24 cellular contexts compared by ENCODE assay signal in genomic region chr3:195111322-195111710, GRCh38.
DNase-seq lines count a peak whose midpoint lies in the region; ATAC-seq and TF ChIP-seq lines count a peak whose summit lies in the region.
"Had no signal": no experiment of that assay in that cellular context is flagged by ENCODE, and none has a peak within 500 bp of the region (broad histone marks: within the 10 kb centered on the region; RNA-seq: fewer than 3 reads in every experiment).

No MANE protein-coding gene starts in this region.

- ATAC-seq in body of pancreas (peak; percentile 12), upper lobe of right lung (no peak), GM18517 (IDR thresholded peaks at IDR 0.05; ENCODE audit: unreplicated experiment) (no peak)
- ATAC-seq: PC-3; stimulated activated naive CD8-positive, alpha-beta T cell treated with anti-CD3 and anti-CD28 coated beads, Interleukin-15, amount 100 ng/mL, for 72 hours; WTC11 had no signal

- H3K27ac ChIP-seq in body of pancreas (no peak overlapping the region), osteoblast (ENCODE audit: low read depth, low read length) (no peak overlapping the region), upper lobe of right lung (no peak overlapping the region)
- H3K27ac ChIP-seq: breast epithelium, colonic mucosa, epithelial cell of prostate, KMS-11, psoas muscle had no signal

- H3K9me3 ChIP-seq in body of pancreas, result no peaks in the 10 kb centered on the region
- no peaks in the 10 kb centered on the region for H3K9me3 ChIP-seq in osteoblast (ENCODE audit: low read depth, low read length)
- no peaks in the 10 kb centered on the region for H3K9me3 ChIP-seq in upper lobe of right lung
- H3K9me3 ChIP-seq: breast epithelium, colonic mucosa, psoas muscle had no signal

- TF ChIP-seq CTCF in body of pancreas (IDR thresholded peaks at IDR 0.05) (no peak), osteoblast (IDR thresholded peaks at IDR 0.05; ENCODE audit: extremely low read depth, low read depth, low read length) (no peak), upper lobe of right lung (IDR thresholded peaks at IDR 0.05) (no peak)

- H4K20me1 ChIP-seq in osteoblast (ENCODE audit: insufficient read depth, low read length), result no peaks in the 10 kb centered on the region

- H3K4me1 ChIP-seq in body of pancreas, result peaks cover 4% of the 10 kb centered on the region
- H3K4me1 ChIP-seq in osteoblast (ENCODE audit: insufficient read depth, low read length), result no peaks in the 10 kb centered on the region
- H3K4me1 ChIP-seq in upper lobe of right lung, result no peaks in the 10 kb centered on the region
- H3K4me1 ChIP-seq: breast epithelium had no signal

- no peak overlapping the region for H2AFZ ChIP-seq in osteoblast (ENCODE audit: low read length)

- no peak overlapping the region for H3K4me2 ChIP-seq in osteoblast (ENCODE audit: insufficient read depth, low read length)
- H3K4me2 ChIP-seq: KMS-11 had no signal

- no peaks in the 10 kb centered on the region for H3K36me3 ChIP-seq in body of pancreas (replicated peaks in 1 of 2; ENCODE audit: insufficient read depth in 1 of 2, low read depth in 2 of 2)
- no peaks in the 10 kb centered on the region for H3K36me3 ChIP-seq in osteoblast (ENCODE audit: insufficient read depth, low read length)
- no peaks in the 10 kb centered on the region for H3K36me3 ChIP-seq in upper lobe of right lung
- H3K36me3 ChIP-seq: breast epithelium, colonic mucosa had no signal

- TF ChIP-seq POLR2A in body of pancreas (IDR thresholded peaks at IDR 0.05), result no peak

- intact Hi-C loops in body of pancreas (cut with DNase I), result no loop called here
- intact Hi-C loops in upper lobe of right lung (cut with DNase I), result no loop called here

- H3K4me3 ChIP-seq in body of pancreas (no peak overlapping the region), osteoblast (ENCODE audit: insufficient read depth, low read length) (no peak overlapping the region), upper lobe of right lung (no peak overlapping the region)
- H3K4me3 ChIP-seq: breast epithelium, colonic mucosa, psoas muscle had no signal

- WGBS in body of pancreas, 2 donors, result 76% methylated on average over 9 of the region's 9 CpGs

- H3K79me2 ChIP-seq in osteoblast (ENCODE audit: insufficient read depth, low read length), result no peaks in the 10 kb centered on the region

- H3K27me3 ChIP-seq in body of pancreas (no peaks in the 10 kb centered on the region), osteoblast (ENCODE audit: insufficient read depth, low read length) (no peaks in the 10 kb centered on the region), upper lobe of right lung (no peaks in the 10 kb centered on the region)
- H3K27me3 ChIP-seq: breast epithelium, colonic mucosa had no signal

- DNase-seq in NCI-H524 (lab: John Stamatoyannopoulos, UW) (peak; percentile 59 to 79), body of pancreas (no peak), osteoblast (ENCODE audit: insufficient read length, low spot score, missing footprints) (peak; percentile 31), upper lobe of right lung (peak; percentile 18), HuH-7.5 (ENCODE audit: low spot score) (no peak), C1 segment of cervical spinal cord (lab: John Stamatoyannopoulos, UW) (no peak)
- DNase-seq: activated CD4-positive, alpha-beta T cell treated with anti-CD3 and anti-CD28 coated beads, Interleukin-2, amount 50 U/mL, for 1 hour; activated naive CD4-positive, alpha-beta T cell treated with anti-CD3 and anti-CD28 coated beads, Interleukin-2, amount 10 ng/mL, durations not matched to agents 7 days and 5 days; amniotic stem cell; colonic mucosa; effector CD8-positive, alpha-beta T cell; kidney glomerular epithelial cell; MM.1S; NCI-H2029; NK-92 treated with Interleukin-12 subunit alpha and Interleukin-12 subunit beta, amount 100 ng/mL, for 24 hours; PC-3; stimulated activated CD8-positive, alpha-beta memory T cell treated with anti-CD3 and anti-CD28 coated beads, Interleukin-4, amount 100 ng/mL, for 48 hours; stimulated activated naive CD8-positive, alpha-beta T cell treated with anti-CD3 and anti-CD28 coated beads, Interleukin-15, amount 100 ng/mL, for 72 hours had no signal

Comparison
In these comparisons a context has a peak if more than half of its experiments do, and no peak if none do; other contexts are left out.
1. DNase-seq: peak in NCI-H524 (2 of 2), osteoblast (single experiment) and upper lobe of right lung (single experiment); none in body of pancreas (0 of 4), HuH-7.5 (single experiment) and C1 segment of cervical spinal cord (0 of 14).